In the genomic region with DNA sequence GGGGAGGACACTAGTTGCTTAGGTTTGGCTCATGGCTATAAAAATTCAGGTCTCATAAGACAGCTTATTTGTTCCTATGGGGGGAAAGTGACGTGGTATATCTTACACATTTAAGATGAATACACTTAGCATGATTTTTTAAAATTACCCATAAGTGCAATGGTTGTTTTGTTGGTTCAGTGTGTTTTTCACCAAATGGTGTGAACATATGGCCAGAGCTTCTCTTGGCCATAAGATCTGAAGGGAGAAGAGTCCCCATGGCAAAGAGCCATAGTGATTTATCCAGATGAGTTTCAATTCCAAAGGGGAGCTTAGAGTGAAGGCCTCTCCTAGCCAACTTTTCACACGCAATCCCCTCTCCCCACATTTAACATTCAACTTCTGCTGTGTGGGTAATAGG, we compare ENCODE assay signal across 15 cellular contexts.
DNase-seq lines count a peak whose midpoint lies in the region; ATAC-seq and TF ChIP-seq lines count a peak whose summit lies in the region.
"Had no signal": no experiment of that assay in that cellular context is flagged by ENCODE, and none has a peak within 500 bp of the region (broad histone marks: within the 10 kb centered on the region; RNA-seq: fewer than 3 reads in every experiment).

No MANE protein-coding gene starts in this region.

- ATAC-seq in GM21381 (IDR thresholded peaks at IDR 0.05; ENCODE audit: unreplicated experiment) (no peak), GM19324 (IDR thresholded peaks at IDR 0.05; ENCODE audit: low FRiP score, unreplicated experiment) (no peak)
- ATAC-seq: A549 had no signal

- DNase-seq in NCI-H1694 (lab: John Stamatoyannopoulos, UW), result peak; percentile 88
- DNase-seq in NCI-H446 treated with DMSO at 0.1 percent for 48 hours (lab: John Stamatoyannopoulos, UW), result peak; percentile 60
- peak; percentile 48 for DNase-seq in cerebellum (ENCODE audit: low spot score)
- DNase-seq in CD14-positive monocyte (ENCODE audit: low spot score), result no peak
- DNase-seq in esophagus muscularis mucosa (ENCODE audit: extremely low spot score), result no peak
- DNase-seq: Calu3, DMS153, DMS79 treated with DMSO at 0.1 percent for 48 hours, EL, GDM1, GM23248, KBM-7 had no signal

- intact Hi-C loops in CD14-positive monocyte (cut with micrococcal nuclease), result no loop called here
- intact Hi-C loops in esophagus muscularis mucosa (cut with DNase I), result no loop called here

- H3K4me1 Mint-ChIP-seq in CD14-positive monocyte, result peaks cover 3% of the 10 kb centered on the region

- peaks cover 0 to 5% of the 10 kb centered on the region in 2 donors for H3K36me3 Mint-ChIP-seq in CD14-positive monocyte

- peaks cover 0 to 2% (median 0%) of the 10 kb centered on the region in 7 donors for H3K9me3 Mint-ChIP-seq in CD14-positive monocyte

- H3K4me3 Mint-ChIP-seq in CD14-positive monocyte, result no peak overlapping the region

- H3K27me3 ChIP-seq in esophagus muscularis mucosa, result no peaks in the 10 kb centered on the region

- TF ChIP-seq EP300 in esophagus muscularis mucosa (IDR thresholded peaks at IDR 0.05), result no peak

- H3K27me3 Mint-ChIP-seq in CD14-positive monocyte (ENCODE audit: low read depth in 3 of 3), result peaks cover 1 to 8% (median 7%) of the 10 kb centered on the region in 3 donors

- H3K36me3 ChIP-seq in esophagus muscularis mucosa, result no peaks in the 10 kb centered on the region

- H3K9me3 ChIP-seq in esophagus muscularis mucosa, result no peaks in the 10 kb centered on the region
- H3K9me3 ChIP-seq: A549 had no signal

- H3K4me3 ChIP-seq in esophagus muscularis mucosa, result no peak overlapping the region
- H3K4me3 ChIP-seq: A549, GM23248 had no signal

- 94% methylated on average over 2 of the region's 2 CpGs for WGBS in esophagus muscularis mucosa

- no peak for TF ChIP-seq CTCF in CD14-positive monocyte (IDR thresholded peaks at IDR 0.05)
- no peak for TF ChIP-seq CTCF in esophagus muscularis mucosa (IDR thresholded peaks at IDR 0.05)

- TF ChIP-seq POLR2A in esophagus muscularis mucosa (IDR thresholded peaks at IDR 0.05; ENCODE audit: low read depth), result no peak

- H3K27ac ChIP-seq in esophagus muscularis mucosa (replicated peaks in 1 of 4), result no peak overlapping the region
- H3K27ac ChIP-seq: A549, GM23248 had no signal

- H3K4me1 ChIP-seq in esophagus muscularis mucosa, result peaks cover 0 to 8% (median 3%) of the 10 kb centered on the region in 4 donors

- no peak overlapping the region for H3K27ac Mint-ChIP-seq in CD14-positive monocyte

Comparison
In these comparisons a context has a peak if more than half of its experiments do, and no peak if none do; other contexts are left out.
1. DNase-seq: peak in NCI-H1694 (single experiment), NCI-H446 treated with DMSO at 0.1 percent for 48 hours (single experiment) and cerebellum (single experiment); none in CD14-positive monocyte (single experiment) and esophagus muscularis mucosa (single experiment).